1 cellular context compared by ENCODE assay signal in genomic region chr1:229273507-229274232, GRCh38.
TF ChIP-seq lines count a peak whose summit lies in the region.

No MANE protein-coding gene starts in this region.

TF ChIP-seq in HepG2, 621 proteins besides CTCF, POLR2A, EP300 and RAD21 (continued from another document and continues in another):
- TF ChIP-seq ZBTB34 (CRISPR knock-in tag; IDR thresholded peaks at IDR 0.05) (peak; percentile 50; the same call in 1 of the 2 replicates), ZNF83 (CRISPR knock-in tag; IDR thresholded peaks at IDR 0.05; ENCODE audit: borderline replicate concordance) (no peak), ZNF12 (CRISPR knock-in tag; IDR thresholded peaks at IDR 0.05) (peak; percentile 61; the same call in 1 of the 2 replicates), TEAD3 (CRISPR knock-in tag; optimal IDR thresholded peaks at IDR 0.05; ENCODE audit: borderline replicate concordance) (peak; percentile 94), ELF4 (CRISPR knock-in tag; IDR thresholded peaks at IDR 0.05; ENCODE audit: borderline replicate concordance) (no peak), SATB2 (CRISPR knock-in tag; IDR thresholded peaks at IDR 0.05) (no peak), ZNF512B (CRISPR knock-in tag; IDR thresholded peaks at IDR 0.05; ENCODE audit: borderline replicate concordance) (no peak), KAT2B (IDR thresholded peaks at IDR 0.05; ENCODE audit: borderline replicate concordance, low read depth, low read length) (no peak), TRIM24 (CRISPR knock-in tag; IDR thresholded peaks at IDR 0.05) (no peak), IKZF5 (CRISPR knock-in tag; IDR thresholded peaks at IDR 0.05) (peak; percentile 56; the same call in 1 of the 2 replicates), MNT (IDR thresholded peaks at IDR 0.05) (peak; percentile 40; the same call in 1 of the 2 replicates), ZSCAN25 (CRISPR knock-in tag; IDR thresholded peaks at IDR 0.05) (no peak), MIER2 (CRISPR knock-in tag; IDR thresholded peaks at IDR 0.05) (no peak; the same call in 1 of the 2 replicates), POLR2G (IDR thresholded peaks at IDR 0.05; ENCODE audit: low read depth, low read length) (no peak), ZNF331 (CRISPR knock-in tag; IDR thresholded peaks at IDR 0.05) (peak; percentile 94), POGK (CRISPR knock-in tag; conservative IDR thresholded peaks at IDR 0.05) (no peak; the same call in 1 of the 2 replicates), ETV5 (CRISPR knock-in tag; IDR thresholded peaks at IDR 0.05; ENCODE audit: borderline replicate concordance) (no peak), PATZ1 (CRISPR knock-in tag; IDR thresholded peaks at IDR 0.05) (no peak; the same call in 1 of the 2 replicates), ZMYM3 (CRISPR knock-in tag; IDR thresholded peaks at IDR 0.05) (peak; percentile 87), ETV6 (CRISPR knock-in tag; conservative IDR thresholded peaks at IDR 0.05) (no peak), ZMYM4 (CRISPR knock-in tag; IDR thresholded peaks at IDR 0.05) (peak; percentile 49; the same call in 1 of the 2 replicates), ZBTB1 (CRISPR knock-in tag; IDR thresholded peaks at IDR 0.05; ENCODE audit: borderline replicate concordance) (no peak), ZNF792 (CRISPR knock-in tag; IDR thresholded peaks at IDR 0.05) (peak; percentile 67; the same call in 1 of the 2 replicates), ZNF646 (CRISPR knock-in tag; IDR thresholded peaks at IDR 0.05) (no peak), MYC (CRISPR knock-in tag; IDR thresholded peaks at IDR 0.05; ENCODE audit: borderline replicate concordance) (no peak), NR2F1 (CRISPR knock-in tag; IDR thresholded peaks at IDR 0.05) (peak; percentile 61 to 78; a peak in 3 of 4 replicates), NR2F6 (IDR thresholded peaks at IDR 0.05) (peak; percentile 91), NR2F6 (CRISPR knock-in tag; IDR thresholded peaks at IDR 0.05) (peak; percentile 89), REL (CRISPR knock-in tag; conservative IDR thresholded peaks at IDR 0.05) (no peak), RFX3 (CRISPR knock-in tag; IDR thresholded peaks at IDR 0.05) (no peak), ZNF460 (CRISPR knock-in tag; IDR thresholded peaks at IDR 0.05; ENCODE audit: borderline replicate concordance) (peak; percentile 97), DMTF1 (CRISPR knock-in tag; IDR thresholded peaks at IDR 0.05) (no peak), YEATS4 (CRISPR knock-in tag; IDR thresholded peaks at IDR 0.05; ENCODE audit: borderline replicate concordance) (0 out of 2 replicates have a peak, but pooled peaks have one; percentile 20), TFDP2 (CRISPR knock-in tag; IDR thresholded peaks at IDR 0.05) (no peak), MLLT10 (CRISPR knock-in tag; IDR thresholded peaks at IDR 0.05) (no peak), MLX (CRISPR knock-in tag; IDR thresholded peaks at IDR 0.05) (peak; percentile 65; the same call in 1 of the 2 replicates)
